Comparison of ENCODE assay signal across 18 cellular contexts in the genomic region with DNA sequence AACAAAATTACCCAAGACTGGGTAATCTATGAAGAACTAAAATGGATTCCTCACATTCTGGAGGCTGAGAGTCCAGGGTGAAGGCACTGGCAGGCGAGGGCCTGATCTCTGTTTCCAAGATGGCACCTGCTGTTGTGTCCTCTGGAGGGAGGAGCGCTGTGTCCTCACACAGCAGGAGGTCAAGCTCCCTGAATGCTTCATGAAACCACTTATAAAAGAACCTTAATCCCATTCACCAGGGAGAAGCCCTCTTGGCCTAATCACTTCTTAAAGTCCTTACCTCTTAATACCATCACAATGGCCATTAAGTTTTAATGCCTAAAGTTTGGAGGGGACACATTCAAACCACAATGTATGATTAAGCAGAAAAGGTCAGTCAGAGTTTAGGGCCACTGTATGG.
"Had no signal": no experiment of that assay in that cellular context is flagged by ENCODE, and none has a peak within 500 bp of the region (broad histone marks: within the 10 kb centered on the region; RNA-seq: fewer than 3 reads in every experiment).

No MANE protein-coding gene starts in this region.

- H3K9me3 ChIP-seq: stomach, uterus had no signal

- DNase-seq: activated CD4-positive, alpha-beta T cell treated with anti-CD3 and anti-CD28 coated beads, Interleukin-2, amount 50 U/mL, for 48 hours; activated CD4-positive, CD25-positive, alpha-beta regulatory T cell treated with anti-CD3 and anti-CD28 coated beads, Interleukin-2, amount 50 U/mL, for 72 hours; activated CD8-positive, alpha-beta memory T cell treated with anti-CD3 and anti-CD28 coated beads, Interleukin-2, amount 10 ng/mL, durations not matched to agents 7 days and 5 days; activated effector memory CD4-positive, alpha-beta T cell treated with anti-CD3 and anti-CD28 coated beads, Interleukin-2, amount 50 U/mL, for 16 hours; activated T-cell treated with anti-CD3 and anti-CD28 coated beads, Interleukin-2, amount 50 U/mL, for 24 hours; amygdala; cortex of kidney; effector memory CD4-positive, alpha-beta T cell; kidney glomerular epithelial cell; retina; small intestine; stomach; uterus had no signal

- ATAC-seq: activated CD8-positive, alpha-beta memory T cell treated with anti-CD3 and anti-CD28 coated beads, Interleukin-2, amount 10 ng/mL, durations not matched to agents 7 days and 5 days had no signal

- H3K9ac ChIP-seq: parathyroid adenoma had no signal

- H3K36me3 Mint-ChIP-seq: activated CD8-positive, alpha-beta memory T cell treated with anti-CD3 and anti-CD28 coated beads, Interleukin-2, amount 10 ng/mL, durations not matched to agents 7 days and 5 days; activated naive CD8-positive, alpha-beta T cell; brain had no signal

- H3K4me3 Mint-ChIP-seq: activated CD8-positive, alpha-beta memory T cell treated with anti-CD3 and anti-CD28 coated beads, Interleukin-2, amount 10 ng/mL, durations not matched to agents 7 days and 5 days; activated naive CD8-positive, alpha-beta T cell; activated T-cell treated with anti-CD3 and anti-CD28 coated beads, Interleukin-2, amount 50 U/mL, for 24 hours; brain; central memory CD8-positive, alpha-beta T cell had no signal

- H3K4me1 Mint-ChIP-seq: activated CD8-positive, alpha-beta memory T cell treated with anti-CD3 and anti-CD28 coated beads, Interleukin-2, amount 10 ng/mL, durations not matched to agents 7 days and 5 days; central memory CD8-positive, alpha-beta T cell had no signal

- H3K79me2 ChIP-seq: parathyroid adenoma had no signal

- H3K4me3 ChIP-seq: stomach, uterus had no signal

- H3K27ac Mint-ChIP-seq: activated CD8-positive, alpha-beta memory T cell treated with anti-CD3 and anti-CD28 coated beads, Interleukin-2, amount 10 ng/mL, durations not matched to agents 7 days and 5 days; activated naive CD8-positive, alpha-beta T cell; activated T-cell treated with anti-CD3 and anti-CD28 coated beads, Interleukin-2, amount 50 U/mL, for 24 hours had no signal

- H2AFZ ChIP-seq: parathyroid adenoma had no signal

- H3K4me1 ChIP-seq: parathyroid adenoma, uterus had no signal

- H3K27me3 ChIP-seq: stomach, uterus had no signal

- H3K27ac ChIP-seq: epithelial cell of prostate, parathyroid adenoma, uterus had no signal

- H3K36me3 ChIP-seq: stomach, uterus had no signal

- H3K9me3 Mint-ChIP-seq: activated T-cell treated with anti-CD3 and anti-CD28 coated beads, Interleukin-2, amount 50 U/mL, for 24 hours; central memory CD8-positive, alpha-beta T cell had no signal
